In genomic region chr12:56297400-56297799, GRCh38 we compare ENCODE assay signal across 1 cellular context.
TF ChIP-seq lines count a peak whose summit lies in the region.

No MANE protein-coding gene starts in this region.

TF ChIP-seq in SK-N-SH treated with all-trans-retinoic acid at 6 μM for 48 hours, 23 proteins besides CTCF, POLR2A, EP300 and RAD21 (continued from another document):
- no peak for TF ChIP-seq CREB5 (CRISPR knock-in tag; IDR thresholded peaks at IDR 0.05; ENCODE audit: low read depth)
TF ChIP-seq in SK-N-SH treated with all-trans-retinoic acid at 6 μM for 48 hours: peak in this region for 0.
